ENCODE assay signal across 1 cellular context in the genomic region with DNA sequence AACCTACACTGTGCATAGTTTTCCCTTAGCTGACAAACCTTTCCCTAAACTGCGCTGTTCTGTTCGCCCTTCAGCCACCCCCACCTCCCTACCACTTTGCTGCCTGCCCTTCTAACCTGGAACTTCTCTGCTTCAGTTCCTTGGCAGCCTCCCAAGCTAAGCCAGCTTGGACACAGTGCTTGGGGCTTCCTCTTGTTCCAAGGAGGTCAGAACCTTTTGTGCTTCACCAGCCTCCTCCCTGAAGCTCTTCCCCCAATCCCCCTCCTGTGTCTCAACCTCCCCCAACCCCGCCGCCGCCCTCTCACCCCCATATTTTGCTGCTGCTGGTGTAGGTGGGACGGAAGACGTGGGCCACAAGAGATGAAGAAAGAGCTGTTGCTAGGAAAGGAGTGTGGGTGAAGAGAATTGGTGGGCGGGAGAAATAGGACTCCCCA.
TF ChIP-seq lines count a peak whose summit lies in the region.

No MANE protein-coding gene starts in this region.

TF ChIP-seq in IMR-90, 13 proteins besides CTCF, POLR2A, EP300 and RAD21 (continued from another document):
- TF ChIP-seq MAZ (IDR thresholded peaks at IDR 0.05; ENCODE audit: borderline replicate concordance, low read depth, low read length) (no peak), RCOR1 (IDR thresholded peaks at IDR 0.05; ENCODE audit: insufficient replicate concordance, low read length) (no peak), CEBPB (IDR thresholded peaks at IDR 0.05; ENCODE audit: low read depth, low read length) (no peak), BHLHE40 (IDR thresholded peaks at IDR 0.05; ENCODE audit: low read depth, low read length) (no peak)
TF ChIP-seq in IMR-90: peak in this region for 0.
